ENCODE assay signal across 1 cellular context in genomic region chr17:32774286-32775084, GRCh38.
TF ChIP-seq lines count a peak whose summit lies in the region.

No MANE protein-coding gene starts in this region.

TF ChIP-seq in WTC11, 78 proteins besides CTCF, POLR2A, EP300 and RAD21 (continued from another document):
- TF ChIP-seq CDX4 (CRISPR knock-in tag; IDR thresholded peaks at IDR 0.05; ENCODE audit: borderline replicate concordance), result no peak
